In genomic region chr20:46689082-46689753, GRCh38 we compare ENCODE assay signal across 8 cellular contexts. TPM values are rescaled to one million over a fixed set of nuclear protein-coding genes. Genes with fewer than 3 reads are reported as not detected.
DNase-seq lines count a peak whose midpoint lies in the region; ATAC-seq and TF ChIP-seq lines count a peak whose summit lies in the region.

TSS of gene TP53RK (minus strand) at chr20:46689444. CDS start at chr20:46689414, 30 bp downstream.

- TF ChIP-seq POLR2A in GM19099 (IDR thresholded peaks at IDR 0.05; ENCODE audit: extremely low read depth, insufficient read length, low read depth): peak; percentile 74

- H3K27ac Mint-ChIP-seq in chondrocyte (ENCODE audit: unreplicated experiment): peak within 1 kb of the TSS; percentile 95

- ATAC-seq in HG03432 (IDR thresholded peaks at IDR 0.05; ENCODE audit: unreplicated experiment): peak; percentile 92

- H3K27me3 ChIP-seq in kidney epithelial cell (ENCODE audit: control insufficient read depth, insufficient read depth, low read length): no peaks in the 10 kb centered on the region

- peak within 1 kb of the TSS; percentile 76 for H3K4me3 Mint-ChIP-seq in chondrocyte (ENCODE audit: unreplicated experiment)

- peaks cover 2% of the 10 kb centered on the region for H3K9me3 Mint-ChIP-seq in chondrocyte (ENCODE audit: low read depth)

- peak; percentile 98 for DNase-seq in Ammon's horn (ENCODE audit: low spot score)
- DNase-seq in NCI-H510A (lab: John Stamatoyannopoulos, UW): peak; percentile 77
- peak; percentile 87 for DNase-seq in activated CD4-positive, alpha-beta T cell treated with anti-CD3 and anti-CD28 coated beads for 1 hour
- peak; percentile 100 for DNase-seq in chondrocyte (ENCODE audit: low spot score)
- peak; percentile 100 for DNase-seq in kidney epithelial cell (ENCODE audit: low read depth)
- peak; percentile 94 to 96 for DNase-seq in stimulated activated CD4-positive, alpha-beta T cell treated with anti-CD3 and anti-CD28 coated beads, Interleukin-15, amount 100 ng/mL, for 48 hours (ENCODE audit: low read depth in 2 of 2)

- H3K36me3 ChIP-seq in kidney epithelial cell (ENCODE audit: control insufficient read depth, insufficient read depth, low read length): no peaks in the 10 kb centered on the region

- peaks cover 44% of the 10 kb centered on the region for H3K4me1 Mint-ChIP-seq in chondrocyte (ENCODE audit: low read depth)

- no peaks in the 10 kb centered on the region for H3K27me3 Mint-ChIP-seq in chondrocyte (ENCODE audit: low read depth)

- H3K4me3 ChIP-seq in kidney epithelial cell (ENCODE audit: low read depth, low read length): peak within 1 kb of the TSS; percentile 92

- peaks cover 9% of the 10 kb centered on the region for H3K36me3 Mint-ChIP-seq in chondrocyte (ENCODE audit: low read depth)

- TF ChIP-seq CTCF in chondrocyte (IDR thresholded peaks at IDR 0.05) (peak; percentile 57), kidney epithelial cell (IDR thresholded peaks at IDR 0.05; ENCODE audit: insufficient read depth, low read length, poor library complexity, severe bottlenecking) (peak; percentile 9)

RNA-seq across cellular contexts. Expression of gene TP53RK, which starts in this region (rescaled TPM):
- 12.0 to 13.3 TPM (median 12.1 TPM) in 3 replicates for total RNA-seq in chondrocyte
- 20.5 and 23.4 TPM in 2 replicates for total RNA-seq in kidney epithelial cell

Comparison
In these comparisons a context has a peak if more than half of its experiments do, and no peak if none do; other contexts are left out.
1. Peak in every context shown above with its lines: DNase-seq, ATAC-seq and H3K4me3 ChIP-seq.